ENCODE assay signal across 1 cellular context in the genomic region with DNA sequence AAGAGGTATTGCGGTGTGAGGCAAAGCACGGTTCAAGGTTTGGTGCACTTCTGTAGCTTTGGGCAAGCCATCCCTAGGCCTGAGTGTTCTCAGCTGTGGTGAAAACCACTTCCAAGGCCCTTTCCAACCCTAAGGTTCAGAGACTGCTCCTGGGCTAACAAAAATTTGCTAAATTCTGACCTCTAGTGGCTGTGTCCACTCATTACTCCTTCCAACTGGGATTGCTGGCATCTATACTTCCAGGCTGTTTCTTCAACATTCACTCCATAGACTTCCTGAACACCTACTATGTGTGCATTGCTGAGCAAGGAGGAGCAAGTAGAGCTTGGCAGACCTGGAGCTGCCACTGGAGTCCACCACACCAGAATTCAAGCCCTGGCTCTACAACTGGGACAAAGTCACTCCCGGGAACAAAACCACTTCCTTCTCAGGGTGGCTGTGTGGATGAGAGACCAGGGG.
TF ChIP-seq lines count a peak whose summit lies in the region.

No MANE protein-coding gene starts in this region.

TF ChIP-seq in H1, 55 proteins besides CTCF, POLR2A, EP300 and RAD21:
- TF ChIP-seq, protein P1, sequence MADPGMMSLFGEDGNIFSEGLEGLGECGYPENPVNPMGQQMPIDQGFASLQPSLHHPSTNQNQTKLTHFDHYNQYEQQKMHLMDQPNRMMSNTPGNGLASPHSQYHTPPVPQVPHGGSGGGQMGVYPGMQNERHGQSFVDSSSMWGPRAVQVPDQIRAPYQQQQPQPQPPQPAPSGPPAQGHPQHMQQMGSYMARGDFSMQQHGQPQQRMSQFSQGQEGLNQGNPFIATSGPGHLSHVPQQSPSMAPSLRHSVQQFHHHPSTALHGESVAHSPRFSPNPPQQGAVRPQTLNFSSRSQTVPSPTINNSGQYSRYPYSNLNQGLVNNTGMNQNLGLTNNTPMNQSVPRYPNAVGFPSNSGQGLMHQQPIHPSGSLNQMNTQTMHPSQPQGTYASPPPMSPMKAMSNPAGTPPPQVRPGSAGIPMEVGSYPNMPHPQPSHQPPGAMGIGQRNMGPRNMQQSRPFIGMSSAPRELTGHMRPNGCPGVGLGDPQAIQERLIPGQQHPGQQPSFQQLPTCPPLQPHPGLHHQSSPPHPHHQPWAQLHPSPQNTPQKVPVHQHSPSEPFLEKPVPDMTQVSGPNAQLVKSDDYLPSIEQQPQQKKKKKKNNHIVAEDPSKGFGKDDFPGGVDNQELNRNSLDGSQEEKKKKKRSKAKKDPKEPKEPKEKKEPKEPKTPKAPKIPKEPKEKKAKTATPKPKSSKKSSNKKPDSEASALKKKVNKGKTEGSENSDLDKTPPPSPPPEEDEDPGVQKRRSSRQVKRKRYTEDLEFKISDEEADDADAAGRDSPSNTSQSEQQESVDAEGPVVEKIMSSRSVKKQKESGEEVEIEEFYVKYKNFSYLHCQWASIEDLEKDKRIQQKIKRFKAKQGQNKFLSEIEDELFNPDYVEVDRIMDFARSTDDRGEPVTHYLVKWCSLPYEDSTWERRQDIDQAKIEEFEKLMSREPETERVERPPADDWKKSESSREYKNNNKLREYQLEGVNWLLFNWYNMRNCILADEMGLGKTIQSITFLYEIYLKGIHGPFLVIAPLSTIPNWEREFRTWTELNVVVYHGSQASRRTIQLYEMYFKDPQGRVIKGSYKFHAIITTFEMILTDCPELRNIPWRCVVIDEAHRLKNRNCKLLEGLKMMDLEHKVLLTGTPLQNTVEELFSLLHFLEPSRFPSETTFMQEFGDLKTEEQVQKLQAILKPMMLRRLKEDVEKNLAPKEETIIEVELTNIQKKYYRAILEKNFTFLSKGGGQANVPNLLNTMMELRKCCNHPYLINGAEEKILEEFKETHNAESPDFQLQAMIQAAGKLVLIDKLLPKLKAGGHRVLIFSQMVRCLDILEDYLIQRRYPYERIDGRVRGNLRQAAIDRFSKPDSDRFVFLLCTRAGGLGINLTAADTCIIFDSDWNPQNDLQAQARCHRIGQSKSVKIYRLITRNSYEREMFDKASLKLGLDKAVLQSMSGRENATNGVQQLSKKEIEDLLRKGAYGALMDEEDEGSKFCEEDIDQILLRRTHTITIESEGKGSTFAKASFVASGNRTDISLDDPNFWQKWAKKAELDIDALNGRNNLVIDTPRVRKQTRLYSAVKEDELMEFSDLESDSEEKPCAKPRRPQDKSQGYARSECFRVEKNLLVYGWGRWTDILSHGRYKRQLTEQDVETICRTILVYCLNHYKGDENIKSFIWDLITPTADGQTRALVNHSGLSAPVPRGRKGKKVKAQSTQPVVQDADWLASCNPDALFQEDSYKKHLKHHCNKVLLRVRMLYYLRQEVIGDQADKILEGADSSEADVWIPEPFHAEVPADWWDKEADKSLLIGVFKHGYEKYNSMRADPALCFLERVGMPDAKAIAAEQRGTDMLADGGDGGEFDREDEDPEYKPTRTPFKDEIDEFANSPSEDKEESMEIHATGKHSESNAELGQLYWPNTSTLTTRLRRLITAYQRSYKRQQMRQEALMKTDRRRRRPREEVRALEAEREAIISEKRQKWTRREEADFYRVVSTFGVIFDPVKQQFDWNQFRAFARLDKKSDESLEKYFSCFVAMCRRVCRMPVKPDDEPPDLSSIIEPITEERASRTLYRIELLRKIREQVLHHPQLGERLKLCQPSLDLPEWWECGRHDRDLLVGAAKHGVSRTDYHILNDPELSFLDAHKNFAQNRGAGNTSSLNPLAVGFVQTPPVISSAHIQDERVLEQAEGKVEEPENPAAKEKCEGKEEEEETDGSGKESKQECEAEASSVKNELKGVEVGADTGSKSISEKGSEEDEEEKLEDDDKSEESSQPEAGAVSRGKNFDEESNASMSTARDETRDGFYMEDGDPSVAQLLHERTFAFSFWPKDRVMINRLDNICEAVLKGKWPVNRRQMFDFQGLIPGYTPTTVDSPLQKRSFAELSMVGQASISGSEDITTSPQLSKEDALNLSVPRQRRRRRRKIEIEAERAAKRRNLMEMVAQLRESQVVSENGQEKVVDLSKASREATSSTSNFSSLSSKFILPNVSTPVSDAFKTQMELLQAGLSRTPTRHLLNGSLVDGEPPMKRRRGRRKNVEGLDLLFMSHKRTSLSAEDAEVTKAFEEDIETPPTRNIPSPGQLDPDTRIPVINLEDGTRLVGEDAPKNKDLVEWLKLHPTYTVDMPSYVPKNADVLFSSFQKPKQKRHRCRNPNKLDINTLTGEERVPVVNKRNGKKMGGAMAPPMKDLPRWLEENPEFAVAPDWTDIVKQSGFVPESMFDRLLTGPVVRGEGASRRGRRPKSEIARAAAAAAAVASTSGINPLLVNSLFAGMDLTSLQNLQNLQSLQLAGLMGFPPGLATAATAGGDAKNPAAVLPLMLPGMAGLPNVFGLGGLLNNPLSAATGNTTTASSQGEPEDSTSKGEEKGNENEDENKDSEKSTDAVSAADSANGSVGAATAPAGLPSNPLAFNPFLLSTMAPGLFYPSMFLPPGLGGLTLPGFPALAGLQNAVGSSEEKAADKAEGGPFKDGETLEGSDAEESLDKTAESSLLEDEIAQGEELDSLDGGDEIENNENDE (IDR thresholded peaks at IDR 0.05; ENCODE audit: insufficient replicate concordance, low read length), result no peak
- TF ChIP-seq BCL11A (IDR thresholded peaks at IDR 0.05; ENCODE audit: low read depth in 2 of 2, low read length in 2 of 2) (no peak), SP2 (IDR thresholded peaks at IDR 0.05; ENCODE audit: low read length) (no peak), GABPA (IDR thresholded peaks at IDR 0.05; ENCODE audit: borderline replicate concordance, insufficient read depth, low read length) (no peak), TCF12 (IDR thresholded peaks at IDR 0.05; ENCODE audit: low read depth, low read length) (no peak), SIX5 (IDR thresholded peaks at IDR 0.05; ENCODE audit: low read depth, low read length) (no peak), PHF8 (conservative IDR thresholded peaks at IDR 0.05; ENCODE audit: low read depth, low read length) (no peak), YY1 (IDR thresholded peaks at IDR 0.05; ENCODE audit: low read depth, low read length) (no peak), GTF2F1 (IDR thresholded peaks at IDR 0.05; ENCODE audit: borderline replicate concordance, low read depth, low read length) (no peak)
- TF ChIP-seq, protein P2, sequence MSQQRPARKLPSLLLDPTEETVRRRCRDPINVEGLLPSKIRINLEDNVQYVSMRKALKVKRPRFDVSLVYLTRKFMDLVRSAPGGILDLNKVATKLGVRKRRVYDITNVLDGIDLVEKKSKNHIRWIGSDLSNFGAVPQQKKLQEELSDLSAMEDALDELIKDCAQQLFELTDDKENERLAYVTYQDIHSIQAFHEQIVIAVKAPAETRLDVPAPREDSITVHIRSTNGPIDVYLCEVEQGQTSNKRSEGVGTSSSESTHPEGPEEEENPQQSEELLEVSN (IDR thresholded peaks at IDR 0.05), result no peak
- TF ChIP-seq, protein P3, sequence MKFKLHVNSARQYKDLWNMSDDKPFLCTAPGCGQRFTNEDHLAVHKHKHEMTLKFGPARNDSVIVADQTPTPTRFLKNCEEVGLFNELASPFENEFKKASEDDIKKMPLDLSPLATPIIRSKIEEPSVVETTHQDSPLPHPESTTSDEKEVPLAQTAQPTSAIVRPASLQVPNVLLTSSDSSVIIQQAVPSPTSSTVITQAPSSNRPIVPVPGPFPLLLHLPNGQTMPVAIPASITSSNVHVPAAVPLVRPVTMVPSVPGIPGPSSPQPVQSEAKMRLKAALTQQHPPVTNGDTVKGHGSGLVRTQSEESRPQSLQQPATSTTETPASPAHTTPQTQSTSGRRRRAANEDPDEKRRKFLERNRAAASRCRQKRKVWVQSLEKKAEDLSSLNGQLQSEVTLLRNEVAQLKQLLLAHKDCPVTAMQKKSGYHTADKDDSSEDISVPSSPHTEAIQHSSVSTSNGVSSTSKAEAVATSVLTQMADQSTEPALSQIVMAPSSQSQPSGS (IDR thresholded peaks at IDR 0.05; ENCODE audit: low read length), result no peak
- TF ChIP-seq, protein P4, sequence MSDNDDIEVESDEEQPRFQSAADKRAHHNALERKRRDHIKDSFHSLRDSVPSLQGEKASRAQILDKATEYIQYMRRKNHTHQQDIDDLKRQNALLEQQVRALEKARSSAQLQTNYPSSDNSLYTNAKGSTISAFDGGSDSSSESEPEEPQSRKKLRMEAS (IDR thresholded peaks at IDR 0.05), result no peak
